In the genomic region with DNA sequence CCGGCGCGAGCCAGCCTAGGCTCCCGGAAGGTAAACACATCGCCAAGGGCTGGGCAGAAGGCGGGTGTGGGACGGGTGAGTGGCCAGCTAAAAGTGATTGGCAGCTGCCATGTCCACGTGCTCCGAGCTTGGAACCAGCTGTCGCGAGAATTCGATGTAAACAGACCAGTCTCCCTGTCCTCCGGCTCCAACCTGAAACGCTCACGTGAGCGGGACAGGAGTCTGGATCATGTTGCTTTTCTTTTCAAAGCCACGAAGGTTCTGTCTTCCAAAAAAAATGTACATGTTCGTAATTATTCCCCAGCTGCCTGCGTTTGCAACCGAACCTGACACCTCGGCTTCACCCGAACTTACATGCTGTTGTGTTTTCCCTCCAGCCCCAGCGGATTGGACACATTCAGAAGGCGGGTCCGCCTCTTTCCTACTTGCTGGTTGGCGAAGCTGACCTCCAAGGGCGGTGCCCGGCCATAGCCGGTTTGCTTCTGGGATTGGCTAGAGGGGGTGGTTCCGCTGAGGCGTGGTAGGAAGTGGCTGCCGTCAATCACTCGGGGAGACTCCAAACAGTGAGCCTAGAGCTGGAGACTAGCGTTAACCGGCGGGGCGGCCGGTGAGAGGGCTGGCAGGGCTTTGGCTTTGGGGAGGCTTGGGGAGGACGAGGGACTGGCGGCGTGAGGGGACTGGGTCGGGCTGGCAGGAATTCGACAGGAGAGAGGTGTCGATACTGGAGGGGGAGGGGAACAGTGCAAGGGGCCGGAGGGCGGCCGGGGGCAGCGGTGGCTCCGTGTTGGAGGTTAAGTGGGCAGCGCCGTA, we compare ENCODE assay signal across 8 cellular contexts.
A peak's percentile ranks its signal among the peaks of the same experiment; 100 is the strongest.
DNase-seq lines count a peak whose midpoint lies in the region; ATAC-seq, FAIRE-seq and TF ChIP-seq lines count a peak whose summit lies in the region.

BCAS3 (plus strand) TSS at position 544 of the 810 bp plus-strand sequence.

- peak within 1 kb of the TSS; percentile 77 for H3K9ac ChIP-seq in Loucy (ENCODE audit: low read depth, low read length, poor library complexity, severe bottlenecking)

- peak within 1 kb of the TSS; percentile 90 for H3K4me2 ChIP-seq in Loucy (ENCODE audit: low read depth, low read length, poor library complexity, severe bottlenecking)

- no peaks in the 10 kb centered on the region for H3K9me3 ChIP-seq in Loucy (ENCODE audit: insufficient read depth, low read depth, low read length)

- TF ChIP-seq POLR2A in H54 (IDR thresholded peaks at IDR 0.05; ENCODE audit: low read depth, low read length) (peak; percentile 94), Raji (IDR thresholded peaks at IDR 0.05; ENCODE audit: insufficient read depth, low read depth, low read length) (peak; percentile 66)

- H3K9me3 Mint-ChIP-seq in nephron progenitor cell, result peaks cover 5% of the 10 kb centered on the region
- H3K9me3 Mint-ChIP-seq in stimulated activated naive CD8-positive, alpha-beta T cell treated with anti-CD3 and anti-CD28 coated beads, Interleukin-15, amount 100 ng/mL, for 72 hours, result peaks cover 0 to 6% of the 10 kb centered on the region in 2 donors

- H3K36me3 Mint-ChIP-seq in nephron progenitor cell (ENCODE audit: low read depth), result no peaks in the 10 kb centered on the region

- no peaks in the 10 kb centered on the region for H4K20me1 ChIP-seq in Loucy (ENCODE audit: insufficient read depth, low read length, poor library complexity, severe bottlenecking)

- no peaks in the 10 kb centered on the region for H3K79me2 ChIP-seq in Loucy (ENCODE audit: insufficient read depth, low read length)

- H3K27me3 Mint-ChIP-seq in nephron progenitor cell (ENCODE audit: low read depth, poor library complexity), result peaks cover 16% of the 10 kb centered on the region
- no peaks in the 10 kb centered on the region for H3K27me3 Mint-ChIP-seq in stimulated activated naive CD8-positive, alpha-beta T cell treated with anti-CD3 and anti-CD28 coated beads, Interleukin-15, amount 100 ng/mL, for 72 hours

- no peaks in the 10 kb centered on the region for H3K27me3 ChIP-seq in Loucy (ENCODE audit: insufficient read depth, low read length, poor library complexity, severe bottlenecking)

- no peaks in the 10 kb centered on the region for H3F3A ChIP-seq in Loucy (ENCODE audit: low read depth)

- peak within 1 kb of the TSS; percentile 87 for H3K4me3 ChIP-seq in Loucy (ENCODE audit: low read length, poor library complexity, severe bottlenecking)

- H3K4me1 ChIP-seq in Loucy (ENCODE audit: insufficient read depth, low read length, poor library complexity, severe bottlenecking), result peaks cover 14% of the 10 kb centered on the region

- H3K9me2 ChIP-seq in Loucy (replicated peaks; ENCODE audit: low read depth, low read length), result no peaks in the 10 kb centered on the region

- H3K27ac Mint-ChIP-seq in nephron progenitor cell, result peak within 1 kb of the TSS; percentile 98
- peak within 1 kb of the TSS; percentile 97 to 98 for H3K27ac Mint-ChIP-seq in stimulated activated naive CD8-positive, alpha-beta T cell treated with anti-CD3 and anti-CD28 coated beads, Interleukin-15, amount 100 ng/mL, for 72 hours

- peak; percentile 99 for DNase-seq in EL
- peak; percentile 100 for DNase-seq in H54 (ENCODE audit: insufficient read length, low spot score)
- DNase-seq in activated effector memory CD4-positive, alpha-beta T cell treated with Interleukin-2 at 50 U/mL for 16 hours, result peak; percentile 94
- peak; percentile 98 for DNase-seq in fibroblast of the conjunctiva (ENCODE audit: low read depth)
- peak; percentile 94 for DNase-seq in nephron progenitor cell
- DNase-seq in stimulated activated naive CD8-positive, alpha-beta T cell treated with anti-CD3 and anti-CD28 coated beads, Interleukin-15, amount 100 ng/mL, for 72 hours, result peak; percentile 95 to 98

- peaks cover 23% of the 10 kb centered on the region for H3K4me1 Mint-ChIP-seq in nephron progenitor cell
- peaks cover 23% of the 10 kb centered on the region for H3K4me1 Mint-ChIP-seq in stimulated activated naive CD8-positive, alpha-beta T cell treated with anti-CD3 and anti-CD28 coated beads, Interleukin-15, amount 100 ng/mL, for 72 hours

- FAIRE-seq in H54 (lab: Jason Lieb, UNC), result peak; percentile 93

- peak within 1 kb of the TSS; percentile 98 for H3K4me3 Mint-ChIP-seq in nephron progenitor cell
- H3K4me3 Mint-ChIP-seq in stimulated activated naive CD8-positive, alpha-beta T cell treated with anti-CD3 and anti-CD28 coated beads, Interleukin-15, amount 100 ng/mL, for 72 hours, result peak within 1 kb of the TSS; percentile 95 to 96

- peak; percentile 98 for ATAC-seq in stimulated activated naive CD8-positive, alpha-beta T cell treated with anti-CD3 and anti-CD28 coated beads, Interleukin-15, amount 100 ng/mL, for 72 hours

- no peak for TF ChIP-seq CTCF in Loucy (conservative IDR thresholded peaks at IDR 0.05; ENCODE audit: low read length)
- no peak for TF ChIP-seq CTCF in nephron progenitor cell (IDR thresholded peaks at IDR 0.05)

- H3K36me3 ChIP-seq in Loucy (ENCODE audit: insufficient read depth, low read length), result no peaks in the 10 kb centered on the region

- peak within 1 kb of the TSS; percentile 96 for H2AFZ ChIP-seq in Loucy (ENCODE audit: low read length)

Comparison
In these comparisons a context has a peak if more than half of its experiments do, and no peak if none do; other contexts are left out.
1. Peak in every context shown above with its lines: DNase-seq, ATAC-seq and H3K4me3 ChIP-seq.